Comparison of ENCODE assay signal across 18 cellular contexts in genomic region chr7:2272031-2272430, GRCh38.
"Had no signal": no experiment of that assay in that cellular context is flagged by ENCODE, and none has a peak within 500 bp of the region (broad histone marks: within the 10 kb centered on the region; RNA-seq: fewer than 3 reads in every experiment).

No MANE protein-coding gene starts in this region.

- ATAC-seq: activated naive CD8-positive, alpha-beta T cell treated with anti-CD3 and anti-CD28 coated beads, Interleukin-2, amount 50 U/mL, for 24 hours; esophagus mucosa; left lobe of liver; stimulated activated effector memory CD8-positive, alpha-beta T cell treated with anti-CD3 and anti-CD28 coated beads, Interleukin-12 subunit alpha, Interleukin-12 subunit beta, amount 100 ng/mL, for 72 hours; T-cell had no signal

- FAIRE-seq: astrocyte, endometrium had no signal

- H3K4me3 ChIP-seq: sigmoid colon, thyroid gland had no signal

- H3K27ac Mint-ChIP-seq: activated naive CD4-positive, alpha-beta T cell treated with anti-CD3 and anti-CD28 coated beads for 36 hours; activated naive CD8-positive, alpha-beta T cell treated with anti-CD3 and anti-CD28 coated beads, Interleukin-2, amount 50 U/mL, for 24 hours; activated T-helper 2 cell treated with anti-CD3 and anti-CD28 coated beads, Interferon-gamma antibody, Interleukin-2, Interleukin-4, amounts not matched to agents 10 μg/mL and 5 μg/mL and 100 μg/mL, durations not matched to agents 14 hours and 24 hours and 36 hours; stimulated activated effector memory CD8-positive, alpha-beta T cell treated with anti-CD3 and anti-CD28 coated beads, Interleukin-12 subunit alpha, Interleukin-12 subunit beta, amount 100 ng/mL, for 72 hours; T-cell had no signal

- H3K27me3 Mint-ChIP-seq: activated naive CD8-positive, alpha-beta T cell treated with anti-CD3 and anti-CD28 coated beads, Interleukin-2, amount 50 U/mL, for 24 hours; naive B cell; T-cell had no signal

- DNase-seq: activated CD4-positive, alpha-beta T cell treated with anti-CD3 and anti-CD28 coated beads for 1 hour; activated CD4-positive, alpha-beta T cell treated with anti-CD3 and anti-CD28 coated beads, Interleukin-2, amount 50 U/mL, for 48 hours; activated naive CD4-positive, alpha-beta T cell treated with anti-CD3 and anti-CD28 coated beads for 36 hours; activated naive CD8-positive, alpha-beta T cell treated with anti-CD3 and anti-CD28 coated beads, Interleukin-2, amount 50 U/mL, for 24 hours; islet precursor cell; naive B cell; sigmoid colon; stimulated activated CD4-positive, alpha-beta T cell treated with anti-CD3 and anti-CD28 coated beads, Interleukin-12 subunit alpha, Interleukin-12 subunit beta, amount 100 ng/mL, for 4 hours; stimulated activated CD4-positive, alpha-beta T cell treated with anti-CD3 and anti-CD28 coated beads, Interleukin-2, amount 100 ng/mL, for 24 hours; T-cell; T-helper 9 cell; thyroid gland had no signal

- H3K4me1 ChIP-seq: sigmoid colon, thyroid gland had no signal

- H3K9me3 Mint-ChIP-seq: activated naive CD4-positive, alpha-beta T cell treated with anti-CD3 and anti-CD28 coated beads for 36 hours; activated naive CD8-positive, alpha-beta T cell treated with anti-CD3 and anti-CD28 coated beads, Interleukin-2, amount 50 U/mL, for 24 hours; activated T-helper 2 cell treated with anti-CD3 and anti-CD28 coated beads, Interferon-gamma antibody, Interleukin-2, Interleukin-4, amounts not matched to agents 10 μg/mL and 5 μg/mL and 100 μg/mL, durations not matched to agents 14 hours and 24 hours and 36 hours; naive B cell; stimulated activated effector memory CD8-positive, alpha-beta T cell treated with anti-CD3 and anti-CD28 coated beads, Interleukin-12 subunit alpha, Interleukin-12 subunit beta, amount 100 ng/mL, for 72 hours; T-cell had no signal

- H3K4me3 Mint-ChIP-seq: activated naive CD4-positive, alpha-beta T cell treated with anti-CD3 and anti-CD28 coated beads for 36 hours; activated naive CD8-positive, alpha-beta T cell treated with anti-CD3 and anti-CD28 coated beads, Interleukin-2, amount 50 U/mL, for 24 hours; naive B cell; stimulated activated effector memory CD8-positive, alpha-beta T cell treated with anti-CD3 and anti-CD28 coated beads, Interleukin-12 subunit alpha, Interleukin-12 subunit beta, amount 100 ng/mL, for 72 hours; T-cell had no signal

- H3K27me3 ChIP-seq: sigmoid colon, thyroid gland had no signal

- H3K27ac ChIP-seq: sigmoid colon, thyroid gland had no signal

- H3K9me3 ChIP-seq: sigmoid colon, thyroid gland had no signal

- H3K4me1 Mint-ChIP-seq: activated naive CD8-positive, alpha-beta T cell treated with anti-CD3 and anti-CD28 coated beads, Interleukin-2, amount 50 U/mL, for 24 hours; naive B cell; stimulated activated effector memory CD8-positive, alpha-beta T cell treated with anti-CD3 and anti-CD28 coated beads, Interleukin-12 subunit alpha, Interleukin-12 subunit beta, amount 100 ng/mL, for 72 hours; T-cell had no signal
